In the genomic region with DNA sequence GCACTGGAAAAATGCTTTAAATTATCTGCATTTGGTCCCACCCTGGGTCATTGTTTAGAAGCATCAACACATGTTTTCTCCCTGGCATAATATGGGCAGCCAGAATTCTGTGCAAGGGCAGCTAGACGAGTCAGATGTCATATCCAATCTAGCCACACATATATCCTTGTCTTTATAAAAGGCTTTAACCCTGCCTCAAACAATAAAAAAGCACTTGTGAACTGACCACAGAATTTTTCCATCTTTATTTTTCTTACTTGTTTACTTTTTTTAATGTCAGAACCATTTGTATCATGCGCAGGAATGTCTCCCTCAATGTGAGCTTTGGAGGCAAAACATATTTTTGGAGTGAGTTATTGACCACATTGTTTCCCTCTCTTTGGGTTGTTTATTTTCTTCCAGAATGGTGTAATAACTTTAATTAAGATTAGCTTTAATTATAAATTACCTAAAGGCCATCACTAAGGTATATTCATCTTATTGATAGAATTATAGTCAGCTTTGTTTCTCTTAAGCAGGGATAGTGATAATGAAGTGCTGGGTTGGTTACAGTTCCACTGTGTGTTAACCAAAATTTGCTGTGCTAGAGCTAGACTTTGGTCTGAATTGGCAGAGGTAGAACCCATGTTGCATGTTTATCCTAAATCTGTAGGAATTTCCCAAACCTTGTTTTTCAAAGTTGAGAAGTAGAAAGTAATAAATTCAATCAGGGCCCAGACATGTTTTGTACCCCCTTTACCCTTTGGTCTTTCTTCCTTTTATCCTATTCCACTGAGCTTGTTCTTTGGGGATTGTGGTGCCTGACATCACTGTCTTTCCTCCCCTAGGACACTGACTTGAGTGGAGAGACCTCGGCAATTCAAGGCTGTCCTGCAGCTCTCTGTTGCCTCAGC, we compare ENCODE assay signal across 1 cellular context.
TF ChIP-seq lines count a peak whose summit lies in the region.

No MANE protein-coding gene starts in this region.

TF ChIP-seq in HepG2, 621 proteins besides CTCF, POLR2A, EP300 and RAD21 (continued from another document):
- TF ChIP-seq, protein P1, sequence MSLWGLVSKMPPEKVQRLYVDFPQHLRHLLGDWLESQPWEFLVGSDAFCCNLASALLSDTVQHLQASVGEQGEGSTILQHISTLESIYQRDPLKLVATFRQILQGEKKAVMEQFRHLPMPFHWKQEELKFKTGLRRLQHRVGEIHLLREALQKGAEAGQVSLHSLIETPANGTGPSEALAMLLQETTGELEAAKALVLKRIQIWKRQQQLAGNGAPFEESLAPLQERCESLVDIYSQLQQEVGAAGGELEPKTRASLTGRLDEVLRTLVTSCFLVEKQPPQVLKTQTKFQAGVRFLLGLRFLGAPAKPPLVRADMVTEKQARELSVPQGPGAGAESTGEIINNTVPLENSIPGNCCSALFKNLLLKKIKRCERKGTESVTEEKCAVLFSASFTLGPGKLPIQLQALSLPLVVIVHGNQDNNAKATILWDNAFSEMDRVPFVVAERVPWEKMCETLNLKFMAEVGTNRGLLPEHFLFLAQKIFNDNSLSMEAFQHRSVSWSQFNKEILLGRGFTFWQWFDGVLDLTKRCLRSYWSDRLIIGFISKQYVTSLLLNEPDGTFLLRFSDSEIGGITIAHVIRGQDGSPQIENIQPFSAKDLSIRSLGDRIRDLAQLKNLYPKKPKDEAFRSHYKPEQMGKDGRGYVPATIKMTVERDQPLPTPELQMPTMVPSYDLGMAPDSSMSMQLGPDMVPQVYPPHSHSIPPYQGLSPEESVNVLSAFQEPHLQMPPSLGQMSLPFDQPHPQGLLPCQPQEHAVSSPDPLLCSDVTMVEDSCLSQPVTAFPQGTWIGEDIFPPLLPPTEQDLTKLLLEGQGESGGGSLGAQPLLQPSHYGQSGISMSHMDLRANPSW (CRISPR knock-in tag; IDR thresholded peaks at IDR 0.05; ENCODE audit: borderline replicate concordance) = no peak
- TF ChIP-seq PTBP1 (IDR thresholded peaks at IDR 0.05; ENCODE audit: low read depth, low read length, poor library complexity, severe bottlenecking) = no peak
- TF ChIP-seq, protein P2, sequence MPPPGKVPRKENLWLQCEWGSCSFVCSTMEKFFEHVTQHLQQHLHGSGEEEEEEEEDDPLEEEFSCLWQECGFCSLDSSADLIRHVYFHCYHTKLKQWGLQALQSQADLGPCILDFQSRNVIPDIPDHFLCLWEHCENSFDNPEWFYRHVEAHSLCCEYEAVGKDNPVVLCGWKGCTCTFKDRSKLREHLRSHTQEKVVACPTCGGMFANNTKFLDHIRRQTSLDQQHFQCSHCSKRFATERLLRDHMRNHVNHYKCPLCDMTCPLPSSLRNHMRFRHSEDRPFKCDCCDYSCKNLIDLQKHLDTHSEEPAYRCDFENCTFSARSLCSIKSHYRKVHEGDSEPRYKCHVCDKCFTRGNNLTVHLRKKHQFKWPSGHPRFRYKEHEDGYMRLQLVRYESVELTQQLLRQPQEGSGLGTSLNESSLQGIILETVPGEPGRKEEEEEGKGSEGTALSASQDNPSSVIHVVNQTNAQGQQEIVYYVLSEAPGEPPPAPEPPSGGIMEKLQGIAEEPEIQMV (CRISPR knock-in tag; IDR thresholded peaks at IDR 0.05; ENCODE audit: low read depth) = no peak
